Comparison of ENCODE assay signal across 2 cellular contexts in the genomic region with DNA sequence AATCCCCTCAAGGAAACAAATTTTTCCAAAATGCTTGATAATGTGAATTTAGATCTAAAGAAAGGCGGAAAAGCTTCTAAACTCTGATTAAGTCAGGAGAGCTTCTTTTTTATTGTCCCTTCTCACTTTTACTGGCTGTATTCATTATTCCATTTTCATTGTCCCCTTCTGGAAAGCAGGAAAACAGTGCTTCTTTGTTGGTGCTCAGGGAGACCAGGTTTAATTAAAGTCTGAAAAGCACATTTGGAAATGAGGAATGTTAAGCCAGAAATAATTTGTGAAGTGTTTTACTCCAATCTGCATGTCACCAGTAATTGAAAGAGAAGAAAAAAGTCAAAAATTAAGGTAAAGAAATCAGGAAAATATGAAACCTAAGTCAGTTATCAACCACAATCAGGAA.
TF ChIP-seq lines count a peak whose summit lies in the region.

No MANE protein-coding gene starts in this region.

TF ChIP-seq in SK-N-SH, 30 proteins besides CTCF, POLR2A, EP300 and RAD21:
- TF ChIP-seq MEF2A (IDR thresholded peaks at IDR 0.05; ENCODE audit: borderline replicate concordance, low read depth) (no peak), RXRA (IDR thresholded peaks at IDR 0.05; ENCODE audit: borderline replicate concordance, low read depth) (no peak), FOXM1 (IDR thresholded peaks at IDR 0.05; ENCODE audit: low read depth) (no peak), PBX3 (IDR thresholded peaks at IDR 0.05) (no peak), CHD2 (IDR thresholded peaks at IDR 0.05; ENCODE audit: low read length, partially characterized antibody) (no peak), ELF1 (IDR thresholded peaks at IDR 0.05) (no peak), NFIC (IDR thresholded peaks at IDR 0.05; ENCODE audit: borderline replicate concordance) (no peak), JUND (IDR thresholded peaks at IDR 0.05) (no peak), SMC3 (IDR thresholded peaks at IDR 0.05; ENCODE audit: low read depth, low read length) (no peak), POLR2AphosphoS5 (IDR thresholded peaks at IDR 0.05; ENCODE audit: low read depth, low read length) (no peak), TCF12 (IDR thresholded peaks at IDR 0.05) (no peak), SIN3A (IDR thresholded peaks at IDR 0.05; ENCODE audit: borderline replicate concordance, low read depth, low read length) (no peak), RCOR1 (IDR thresholded peaks at IDR 0.05; ENCODE audit: low read length) (no peak), GABPA (IDR thresholded peaks at IDR 0.05; ENCODE audit: low read depth) (no peak), RFX5 (IDR thresholded peaks at IDR 0.05; ENCODE audit: low read length) (no peak), FOXJ3 (CRISPR knock-in tag; IDR thresholded peaks at IDR 0.05) (no peak), MAX (IDR thresholded peaks at IDR 0.05; ENCODE audit: low read depth) (no peak), FOSL2 (IDR thresholded peaks at IDR 0.05; ENCODE audit: borderline replicate concordance, low read depth) (no peak)
- TF ChIP-seq, protein P1, sequence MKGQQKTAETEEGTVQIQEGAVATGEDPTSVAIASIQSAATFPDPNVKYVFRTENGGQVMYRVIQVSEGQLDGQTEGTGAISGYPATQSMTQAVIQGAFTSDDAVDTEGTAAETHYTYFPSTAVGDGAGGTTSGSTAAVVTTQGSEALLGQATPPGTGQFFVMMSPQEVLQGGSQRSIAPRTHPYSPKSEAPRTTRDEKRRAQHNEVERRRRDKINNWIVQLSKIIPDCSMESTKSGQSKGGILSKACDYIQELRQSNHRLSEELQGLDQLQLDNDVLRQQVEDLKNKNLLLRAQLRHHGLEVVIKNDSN (IDR thresholded peaks at IDR 0.05; ENCODE audit: borderline replicate concordance, low read depth), result no peak
- TF ChIP-seq, protein P2, sequence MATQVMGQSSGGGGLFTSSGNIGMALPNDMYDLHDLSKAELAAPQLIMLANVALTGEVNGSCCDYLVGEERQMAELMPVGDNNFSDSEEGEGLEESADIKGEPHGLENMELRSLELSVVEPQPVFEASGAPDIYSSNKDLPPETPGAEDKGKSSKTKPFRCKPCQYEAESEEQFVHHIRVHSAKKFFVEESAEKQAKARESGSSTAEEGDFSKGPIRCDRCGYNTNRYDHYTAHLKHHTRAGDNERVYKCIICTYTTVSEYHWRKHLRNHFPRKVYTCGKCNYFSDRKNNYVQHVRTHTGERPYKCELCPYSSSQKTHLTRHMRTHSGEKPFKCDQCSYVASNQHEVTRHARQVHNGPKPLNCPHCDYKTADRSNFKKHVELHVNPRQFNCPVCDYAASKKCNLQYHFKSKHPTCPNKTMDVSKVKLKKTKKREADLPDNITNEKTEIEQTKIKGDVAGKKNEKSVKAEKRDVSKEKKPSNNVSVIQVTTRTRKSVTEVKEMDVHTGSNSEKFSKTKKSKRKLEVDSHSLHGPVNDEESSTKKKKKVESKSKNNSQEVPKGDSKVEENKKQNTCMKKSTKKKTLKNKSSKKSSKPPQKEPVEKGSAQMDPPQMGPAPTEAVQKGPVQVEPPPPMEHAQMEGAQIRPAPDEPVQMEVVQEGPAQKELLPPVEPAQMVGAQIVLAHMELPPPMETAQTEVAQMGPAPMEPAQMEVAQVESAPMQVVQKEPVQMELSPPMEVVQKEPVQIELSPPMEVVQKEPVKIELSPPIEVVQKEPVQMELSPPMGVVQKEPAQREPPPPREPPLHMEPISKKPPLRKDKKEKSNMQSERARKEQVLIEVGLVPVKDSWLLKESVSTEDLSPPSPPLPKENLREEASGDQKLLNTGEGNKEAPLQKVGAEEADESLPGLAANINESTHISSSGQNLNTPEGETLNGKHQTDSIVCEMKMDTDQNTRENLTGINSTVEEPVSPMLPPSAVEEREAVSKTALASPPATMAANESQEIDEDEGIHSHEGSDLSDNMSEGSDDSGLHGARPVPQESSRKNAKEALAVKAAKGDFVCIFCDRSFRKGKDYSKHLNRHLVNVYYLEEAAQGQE (IDR thresholded peaks at IDR 0.05; ENCODE audit: low read depth, low read length), result no peak

TF ChIP-seq in SK-N-SH treated with all-trans-retinoic acid at 6 μM for 48 hours, 23 proteins besides CTCF, POLR2A, EP300 and RAD21:
- TF ChIP-seq ZFP3 (CRISPR knock-in tag; IDR thresholded peaks at IDR 0.05), result no peak
